Comparison of ENCODE assay signal across 15 cellular contexts in the genomic region with DNA sequence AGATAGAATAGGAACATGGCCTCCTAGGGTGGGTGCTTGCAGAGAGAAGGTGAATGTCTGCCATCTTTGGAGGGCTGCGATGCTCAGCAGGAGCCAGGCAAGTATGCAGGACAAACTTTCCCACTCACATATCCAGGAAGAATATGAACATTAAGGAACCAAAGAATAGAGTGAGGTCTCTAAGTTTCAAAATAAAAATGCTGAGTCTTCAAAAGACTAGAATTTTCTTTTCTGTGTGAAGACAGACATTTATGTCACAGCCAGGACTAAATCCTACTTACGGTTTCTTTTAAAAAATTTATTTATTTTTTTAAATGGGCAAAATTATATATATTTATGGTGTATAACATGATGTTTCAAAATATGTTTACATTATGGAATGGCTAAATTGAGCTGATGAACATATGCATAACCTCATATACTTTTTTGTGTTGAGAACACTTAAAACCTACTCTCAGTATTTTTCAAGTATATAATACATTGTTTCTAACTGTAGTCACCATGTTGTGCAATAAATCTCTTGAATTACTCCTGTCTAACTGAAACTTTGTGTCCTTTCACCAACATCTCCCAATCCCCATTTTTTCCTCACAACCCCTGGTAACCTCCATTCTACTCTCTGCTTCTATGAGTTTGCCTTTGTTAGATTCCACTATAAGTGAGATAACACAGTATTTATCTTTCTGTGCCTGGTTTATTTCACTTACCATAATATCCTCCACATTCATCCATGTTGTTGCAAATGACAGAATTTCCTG.
DNase-seq lines count a peak whose midpoint lies in the region; ATAC-seq and TF ChIP-seq lines count a peak whose summit lies in the region.
"Had no signal": no experiment of that assay in that cellular context is flagged by ENCODE, and none has a peak within 500 bp of the region (broad histone marks: within the 10 kb centered on the region; RNA-seq: fewer than 3 reads in every experiment).

No MANE protein-coding gene starts in this region.

- no peaks in the 10 kb centered on the region; the same call in 1 of the 2 replicates for H3K9me2 ChIP-seq in GM23338 (ENCODE audit: insufficient read depth)

- no peaks in the 10 kb centered on the region for H3K27me3 Mint-ChIP-seq in GM23338 (ENCODE audit: insufficient read depth, low read depth, poor library complexity)
- H3K27me3 Mint-ChIP-seq: CD8-positive, alpha-beta memory T cell had no signal

- no peaks in the 10 kb centered on the region for H3K9me3 ChIP-seq in smooth muscle cell (replicated peaks; ENCODE audit: low read depth)
- H3K9me3 ChIP-seq: BLaER1, Caco-2 had no signal

- no peaks in the 10 kb centered on the region for H3K27me3 ChIP-seq in GM23338 (ENCODE audit: insufficient read depth)
- H3K27me3 ChIP-seq in smooth muscle cell (ENCODE audit: low read depth) = no peaks in the 10 kb centered on the region
- H3K27me3 ChIP-seq: BLaER1 had no signal

- no peaks in the 10 kb centered on the region for H3K9me3 Mint-ChIP-seq in GM23338

- WGBS in smooth muscle cell (ENCODE audit: low lambda C conversion rate) = 95% methylated on average over 2 of the region's 2 CpGs

- H3K4me3 ChIP-seq in GM23338 (no peak overlapping the region), smooth muscle cell (no peak overlapping the region)
- H3K4me3 ChIP-seq: BLaER1 had no signal

- no peak overlapping the region for H3K9ac ChIP-seq in smooth muscle cell (ENCODE audit: low read depth)
- H3K9ac ChIP-seq: BLaER1, KMS-11 had no signal

- H3K4me3 Mint-ChIP-seq in GM23338 = no peak overlapping the region
- H3K4me3 Mint-ChIP-seq: CD8-positive, alpha-beta memory T cell had no signal

- H3F3A ChIP-seq in GM23338 (replicated peaks; ENCODE audit: low read depth) = no peaks in the 10 kb centered on the region
- H3F3A ChIP-seq in smooth muscle cell (ENCODE audit: low read depth) = no peaks in the 10 kb centered on the region

- no peaks in the 10 kb centered on the region for H3K79me2 ChIP-seq in GM23338 (replicated peaks; ENCODE audit: insufficient read depth)
- no peaks in the 10 kb centered on the region for H3K79me2 ChIP-seq in smooth muscle cell (ENCODE audit: low read depth)

- no peaks in the 10 kb centered on the region for H3K36me3 Mint-ChIP-seq in GM23338 (ENCODE audit: low read depth)
- H3K36me3 Mint-ChIP-seq: CD8-positive, alpha-beta memory T cell had no signal

- H4K20me1 ChIP-seq in GM23338 (replicated peaks; ENCODE audit: insufficient read depth) (no peaks in the 10 kb centered on the region), smooth muscle cell (ENCODE audit: low read depth) (no peaks in the 10 kb centered on the region)
- H4K20me1 ChIP-seq: BLaER1 had no signal

- DNase-seq in GM23338 (ENCODE audit: low spot score) = no peak
- peak; percentile 80 for DNase-seq in amniotic epithelial cell (ENCODE audit: low read depth)
- peak; percentile 23 for DNase-seq in iris pigment epithelial cell (ENCODE audit: low read depth)
- no peak for DNase-seq in smooth muscle cell (lab: John Stamatoyannopoulos, UW; ENCODE audit: unreplicated experiment)
- DNase-seq in NCI-H1436 treated with DMSO at 0.1 percent for 48 hours (lab: John Stamatoyannopoulos, UW) = no peak
- DNase-seq in HT-29 (ENCODE audit: low spot score) = no peak
- DNase-seq: AML-193; Caco-2; CD8-positive, alpha-beta memory T cell; DND-41; GDM1; H7 had no signal

- H3K4me1 ChIP-seq in GM23338 (ENCODE audit: insufficient read depth) (no peaks in the 10 kb centered on the region), smooth muscle cell (ENCODE audit: low read depth) (no peaks in the 10 kb centered on the region)
- H3K4me1 ChIP-seq: BLaER1, Caco-2 had no signal

- TF ChIP-seq CTCF in GM23338 (conservative IDR thresholded peaks at IDR 0.05; ENCODE audit: low read depth in 2 of 2) = no peak
- TF ChIP-seq CTCF in smooth muscle cell (IDR thresholded peaks at IDR 0.05; ENCODE audit: borderline replicate concordance, insufficient read depth, poor library complexity, severe bottlenecking) = no peak

- H3K4me2 ChIP-seq in GM23338 (no peak overlapping the region), smooth muscle cell (no peak overlapping the region)
- H3K4me2 ChIP-seq: BLaER1, KMS-11 had no signal

- no peaks in the 10 kb centered on the region for H3K36me3 ChIP-seq in GM23338 (ENCODE audit: insufficient read depth)
- H3K36me3 ChIP-seq in smooth muscle cell (ENCODE audit: low read depth) = no peaks in the 10 kb centered on the region
- H3K36me3 ChIP-seq: BLaER1 had no signal

- H2AFZ ChIP-seq in GM23338 (no peak overlapping the region), smooth muscle cell (ENCODE audit: low read depth) (peak overlapping the region; percentile 61)

- H3K4me1 Mint-ChIP-seq in GM23338 = no peaks in the 10 kb centered on the region
- H3K4me1 Mint-ChIP-seq: CD8-positive, alpha-beta memory T cell had no signal

- ATAC-seq in GM23338 (no peak), GM18498 (IDR thresholded peaks at IDR 0.05; ENCODE audit: unreplicated experiment) (no peak)

- no peak overlapping the region for H3K27ac ChIP-seq in GM23338 (ENCODE audit: low read depth)
- no peak overlapping the region for H3K27ac ChIP-seq in smooth muscle cell (ENCODE audit: low read depth)
- H3K27ac ChIP-seq: BLaER1, KMS-11 had no signal

- 0 out of 2 replicates have a peak overlapping the region, but pooled peaks have one; percentile 23 for H3K27ac Mint-ChIP-seq in GM23338
- H3K27ac Mint-ChIP-seq: CD8-positive, alpha-beta memory T cell had no signal

TF ChIP-seq in GM23338, 12 proteins besides CTCF, POLR2A, EP300 and RAD21 (continues in another document):
- TF ChIP-seq EZH2phosphoT487 (IDR thresholded peaks at IDR 0.05; ENCODE audit: unreplicated experiment) = no peak
- TF ChIP-seq ZNF114 (CRISPR knock-in tag; IDR thresholded peaks at IDR 0.05) = no peak
- TF ChIP-seq EZH2 (IDR thresholded peaks at IDR 0.05; ENCODE audit: low read depth, unreplicated experiment) = no peak
- TF ChIP-seq, protein P1, sequence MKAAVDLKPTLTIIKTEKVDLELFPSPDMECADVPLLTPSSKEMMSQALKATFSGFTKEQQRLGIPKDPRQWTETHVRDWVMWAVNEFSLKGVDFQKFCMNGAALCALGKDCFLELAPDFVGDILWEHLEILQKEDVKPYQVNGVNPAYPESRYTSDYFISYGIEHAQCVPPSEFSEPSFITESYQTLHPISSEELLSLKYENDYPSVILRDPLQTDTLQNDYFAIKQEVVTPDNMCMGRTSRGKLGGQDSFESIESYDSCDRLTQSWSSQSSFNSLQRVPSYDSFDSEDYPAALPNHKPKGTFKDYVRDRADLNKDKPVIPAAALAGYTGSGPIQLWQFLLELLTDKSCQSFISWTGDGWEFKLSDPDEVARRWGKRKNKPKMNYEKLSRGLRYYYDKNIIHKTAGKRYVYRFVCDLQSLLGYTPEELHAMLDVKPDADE (IDR thresholded peaks at IDR 0.05) = no peak
- no peak for TF ChIP-seq ZNF331 (CRISPR knock-in tag; IDR thresholded peaks at IDR 0.05; ENCODE audit: low read depth)
- TF ChIP-seq POLR2AphosphoS5 (IDR thresholded peaks at IDR 0.05; ENCODE audit: low read depth) = no peak
- no peak for TF ChIP-seq NANOG (IDR thresholded peaks at IDR 0.05; ENCODE audit: borderline replicate concordance)
- TF ChIP-seq, protein P2, sequence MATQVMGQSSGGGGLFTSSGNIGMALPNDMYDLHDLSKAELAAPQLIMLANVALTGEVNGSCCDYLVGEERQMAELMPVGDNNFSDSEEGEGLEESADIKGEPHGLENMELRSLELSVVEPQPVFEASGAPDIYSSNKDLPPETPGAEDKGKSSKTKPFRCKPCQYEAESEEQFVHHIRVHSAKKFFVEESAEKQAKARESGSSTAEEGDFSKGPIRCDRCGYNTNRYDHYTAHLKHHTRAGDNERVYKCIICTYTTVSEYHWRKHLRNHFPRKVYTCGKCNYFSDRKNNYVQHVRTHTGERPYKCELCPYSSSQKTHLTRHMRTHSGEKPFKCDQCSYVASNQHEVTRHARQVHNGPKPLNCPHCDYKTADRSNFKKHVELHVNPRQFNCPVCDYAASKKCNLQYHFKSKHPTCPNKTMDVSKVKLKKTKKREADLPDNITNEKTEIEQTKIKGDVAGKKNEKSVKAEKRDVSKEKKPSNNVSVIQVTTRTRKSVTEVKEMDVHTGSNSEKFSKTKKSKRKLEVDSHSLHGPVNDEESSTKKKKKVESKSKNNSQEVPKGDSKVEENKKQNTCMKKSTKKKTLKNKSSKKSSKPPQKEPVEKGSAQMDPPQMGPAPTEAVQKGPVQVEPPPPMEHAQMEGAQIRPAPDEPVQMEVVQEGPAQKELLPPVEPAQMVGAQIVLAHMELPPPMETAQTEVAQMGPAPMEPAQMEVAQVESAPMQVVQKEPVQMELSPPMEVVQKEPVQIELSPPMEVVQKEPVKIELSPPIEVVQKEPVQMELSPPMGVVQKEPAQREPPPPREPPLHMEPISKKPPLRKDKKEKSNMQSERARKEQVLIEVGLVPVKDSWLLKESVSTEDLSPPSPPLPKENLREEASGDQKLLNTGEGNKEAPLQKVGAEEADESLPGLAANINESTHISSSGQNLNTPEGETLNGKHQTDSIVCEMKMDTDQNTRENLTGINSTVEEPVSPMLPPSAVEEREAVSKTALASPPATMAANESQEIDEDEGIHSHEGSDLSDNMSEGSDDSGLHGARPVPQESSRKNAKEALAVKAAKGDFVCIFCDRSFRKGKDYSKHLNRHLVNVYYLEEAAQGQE (IDR thresholded peaks at IDR 0.05; ENCODE audit: unreplicated experiment) = no peak
- TF ChIP-seq CREB1 (CRISPR knock-in tag; IDR thresholded peaks at IDR 0.05; ENCODE audit: low read depth) = no peak
- TF ChIP-seq STAT1 (IDR thresholded peaks at IDR 0.05; ENCODE audit: unreplicated experiment) = no peak

Comparison
In these comparisons a context has a peak if more than half of its experiments do, and no peak if none do; other contexts are left out.
1. DNase-seq: peak in amniotic epithelial cell (single experiment) and iris pigment epithelial cell (single experiment); none in GM23338 (single experiment), smooth muscle cell (single experiment), NCI-H1436 treated with DMSO at 0.1 percent for 48 hours (single experiment) and HT-29 (single experiment).